ENCODE assay signal across 18 cellular contexts in the genomic region with DNA sequence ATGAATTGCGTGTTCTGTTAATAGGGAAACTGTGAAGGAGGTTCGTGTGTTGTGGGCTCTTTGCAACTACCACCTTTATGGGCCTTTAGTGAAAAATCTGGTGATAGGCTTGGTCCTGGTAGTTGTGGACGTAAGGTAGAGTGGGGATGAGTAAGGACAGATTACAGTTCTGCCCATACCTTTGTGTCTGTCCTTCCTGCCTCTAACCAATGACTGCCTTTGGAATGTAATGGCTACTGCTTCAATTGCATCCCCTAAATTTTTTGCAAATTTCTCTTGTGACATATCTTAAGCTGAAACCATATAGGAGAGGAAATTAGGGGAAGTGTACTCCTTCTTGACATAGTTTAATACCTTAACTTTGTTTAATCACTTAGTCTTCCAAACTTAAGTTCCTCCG.
DNase-seq lines count a peak whose midpoint lies in the region; ATAC-seq, FAIRE-seq and TF ChIP-seq lines count a peak whose summit lies in the region.
"Had no signal": no experiment of that assay in that cellular context is flagged by ENCODE, and none has a peak within 500 bp of the region (broad histone marks: within the 10 kb centered on the region; RNA-seq: fewer than 3 reads in every experiment).

No MANE protein-coding gene starts in this region.

- H3K4me1 ChIP-seq in GM23338 (ENCODE audit: insufficient read depth) (peaks cover 6% of the 10 kb centered on the region; the same call in 1 of the 2 replicates), PC-3 (ENCODE audit: insufficient read depth, low read length) (peaks cover 20% of the 10 kb centered on the region), keratinocyte (ENCODE audit: control insufficient read depth, extremely low read depth, insufficient read depth, low read length) (peaks cover 16% of the 10 kb centered on the region), testis (no peaks in the 10 kb centered on the region)
- H3K4me1 ChIP-seq: SJSA1 had no signal

- H3F3A ChIP-seq in GM23338 (replicated peaks; ENCODE audit: low read depth) (no peaks in the 10 kb centered on the region), PC-3 (ENCODE audit: low read length, unreplicated experiment) (peaks cover 4% of the 10 kb centered on the region)

- H3K36me3 ChIP-seq in GM23338 (ENCODE audit: insufficient read depth) (no peaks in the 10 kb centered on the region), PC-3 (ENCODE audit: low read depth, low read length) (peaks cover 9% of the 10 kb centered on the region; the same call in 1 of the 2 replicates), keratinocyte (ENCODE audit: control insufficient read depth in 2 of 2, extremely low read depth in 1 of 2, insufficient read depth in 2 of 2, low read length in 2 of 2) (no peaks in the 10 kb centered on the region), testis (ENCODE audit: low read depth, missing control alignments) (no peaks in the 10 kb centered on the region)
- H3K36me3 ChIP-seq: SJSA1 had no signal

- CTCF ChIA-PET in PC-3 (lab: Charles Lee), result interaction anchor here (0.6 to 2.0 kb wide), 5 partner anchors 43 to 465 kb away, joined by 3 to 6 read pairs (median 3); a partner anchor contains a TSS

- peak; percentile 63 for ATAC-seq in GM23338
- peak; percentile 13; the same call in 1 of the 2 replicates for ATAC-seq in PC-3
- ATAC-seq in stimulated activated memory B cell treated with anti-CD40 and anti-IgM and Interleukin-4, amounts not matched to agents 10 μg/mL and 1 μg/mL and 100 μg/mL, for 72 hours, result no peak
- ATAC-seq: K562 had no signal

- intact Hi-C loops in PC-3 (cut with micrococcal nuclease) (loop anchor here (5.0 kb wide), 3 partner anchors 211 to 386 kb away; no protein-coding TSS in a partner anchor), testis (cut with DNase I; ENCODE audit: low total_unique reads) (no loop called here)

- H3K9me2 ChIP-seq in GM23338 (ENCODE audit: insufficient read depth) (no peaks in the 10 kb centered on the region), PC-3 (replicated peaks; ENCODE audit: low read length) (no peaks in the 10 kb centered on the region)

- peak overlapping the region; percentile 24; the same call in 1 of the 2 replicates for H3K27ac ChIP-seq in GM23338 (ENCODE audit: low read depth)
- H3K27ac ChIP-seq in PC-3 (ENCODE audit: low read length), result no peak overlapping the region
- H3K27ac ChIP-seq in keratinocyte (ENCODE audit: control insufficient read depth, insufficient read depth, low read length), result no peak overlapping the region
- H3K27ac ChIP-seq in testis, result no peak overlapping the region
- H3K27ac ChIP-seq: GM23248, SJSA1 had no signal

- no peak overlapping the region for H3K9ac ChIP-seq in PC-3 (ENCODE audit: low read length)
- no peak overlapping the region for H3K9ac ChIP-seq in keratinocyte (ENCODE audit: control insufficient read depth, extremely low read depth, insufficient read depth, low read length)
- H3K9ac ChIP-seq: GM23248 had no signal

- H2AFZ ChIP-seq in GM23338 (no peak overlapping the region), PC-3 (ENCODE audit: low read length) (no peak overlapping the region), keratinocyte (ENCODE audit: control insufficient read depth, low read length) (no peak overlapping the region)
- H2AFZ ChIP-seq: GM23248 had no signal

- H3K79me2 ChIP-seq in GM23338 (replicated peaks; ENCODE audit: insufficient read depth) (no peaks in the 10 kb centered on the region), PC-3 (ENCODE audit: low read length) (peaks cover 88% of the 10 kb centered on the region), keratinocyte (ENCODE audit: control insufficient read depth, insufficient read depth, low read length) (peaks cover 70% of the 10 kb centered on the region)

- H3K9me1 ChIP-seq in keratinocyte (ENCODE audit: control insufficient read depth, extremely low read depth, insufficient read depth, low read length), result no peaks in the 10 kb centered on the region

- peaks cover 3% of the 10 kb centered on the region for H3K27me3 Mint-ChIP-seq in GM23338 (ENCODE audit: insufficient read depth, low read depth, poor library complexity)
- no peaks in the 10 kb centered on the region for H3K27me3 Mint-ChIP-seq in stimulated activated memory B cell treated with anti-CD40 and anti-IgM and Interleukin-4, amounts not matched to agents 10 μg/mL and 1 μg/mL and 100 μg/mL, for 72 hours
- H3K27me3 Mint-ChIP-seq: CD8-positive, alpha-beta memory T cell had no signal

- H3K4me2 ChIP-seq in GM23338 (no peak overlapping the region), PC-3 (ENCODE audit: low read length) (no peak overlapping the region), keratinocyte (ENCODE audit: control insufficient read depth, extremely low read depth, insufficient read depth, low read depth, low read length) (no peak overlapping the region)

- no peak for TF ChIP-seq CTCF in GM23338 (conservative IDR thresholded peaks at IDR 0.05; ENCODE audit: low read depth in 2 of 2)
- no peak for TF ChIP-seq CTCF in PC-3 (conservative IDR thresholded peaks at IDR 0.05; ENCODE audit: low read depth, low read length)
- TF ChIP-seq CTCF in keratinocyte (optimal IDR thresholded peaks at IDR 0.05 in 1 of 3, IDR thresholded peaks at IDR 0.05 in 1 of 3, conservative IDR thresholded peaks at IDR 0.05 in 1 of 3; ENCODE audit: extremely low read depth in 1 of 3, insufficient read depth in 2 of 3, low read length in 3 of 3), result no peak
- no peak for TF ChIP-seq CTCF in testis (IDR thresholded peaks at IDR 0.05)

- dilution Hi-C loops in keratinocyte (cut with MboI; ENCODE audit: extremely low pct_ligation_motif_present, low sequenced_read_pairs), result no loop called here

- no peaks in the 10 kb centered on the region for H3K9me3 Mint-ChIP-seq in GM23338
- no peaks in the 10 kb centered on the region for H3K9me3 Mint-ChIP-seq in stimulated activated memory B cell treated with anti-CD40 and anti-IgM and Interleukin-4, amounts not matched to agents 10 μg/mL and 1 μg/mL and 100 μg/mL, for 72 hours
- H3K9me3 Mint-ChIP-seq: CD8-positive, alpha-beta memory T cell had no signal

- peak overlapping the region; percentile 42; the same call in 1 of the 2 replicates for H3K27ac Mint-ChIP-seq in GM23338
- peak overlapping the region; percentile 38 for H3K27ac Mint-ChIP-seq in stimulated activated memory B cell treated with anti-CD40 and anti-IgM and Interleukin-4, amounts not matched to agents 10 μg/mL and 1 μg/mL and 100 μg/mL, for 72 hours

- no peak overlapping the region for H3K4me3 ChIP-seq in GM23338
- no peak overlapping the region for H3K4me3 ChIP-seq in PC-3 (ENCODE audit: low read length)
- no peak overlapping the region for H3K4me3 ChIP-seq in keratinocyte (ENCODE audit: control insufficient read depth in 2 of 3, extremely low read depth in 1 of 3, insufficient read depth in 2 of 3, low read depth in 1 of 3, low read length in 3 of 3)
- H3K4me3 ChIP-seq in testis, result no peak overlapping the region
- H3K4me3 ChIP-seq: GM23248, K562, SJSA1 had no signal

- TF ChIP-seq POLR2A in testis (IDR thresholded peaks at IDR 0.05), result no peak
- no peak for TF ChIP-seq POLR2A in erythroblast (IDR thresholded peaks at IDR 0.05; ENCODE audit: low read length)

- FAIRE-seq in keratinocyte (lab: Jason Lieb, UNC), result peak; percentile 13
- FAIRE-seq: GM12891, GM18507, K562 had no signal

- DNase-seq in GM23338 (ENCODE audit: low spot score) (peak; percentile 42), PC-3 (no peak), keratinocyte (ENCODE audit: low read depth, low spot score) (no peak), testis (no peak), erythroblast (lab: John Stamatoyannopoulos, UW) (no peak), DMS53 (lab: John Stamatoyannopoulos, UW) (no peak)
- DNase-seq: CD8-positive, alpha-beta memory T cell; GF-D8; GM23248; NCI-H1048; NCI-H1436 treated with DMSO at 0.1 percent for 48 hours; NCI-H2029 treated with DMSO at 0.1 percent for 48 hours; NCI-H748 treated with DMSO at 0.1 percent for 48 hours had no signal

- H3K4me3 Mint-ChIP-seq in GM23338, result no peak overlapping the region; the same call in 2 of the 3 replicates
- H3K4me3 Mint-ChIP-seq in stimulated activated memory B cell treated with anti-CD40 and anti-IgM and Interleukin-4, amounts not matched to agents 10 μg/mL and 1 μg/mL and 100 μg/mL, for 72 hours, result no peak overlapping the region
- H3K4me3 Mint-ChIP-seq: CD8-positive, alpha-beta memory T cell had no signal

- no peaks in the 10 kb centered on the region for H3K36me3 Mint-ChIP-seq in GM23338 (ENCODE audit: low read depth)
- peaks cover 9% of the 10 kb centered on the region for H3K36me3 Mint-ChIP-seq in stimulated activated memory B cell treated with anti-CD40 and anti-IgM and Interleukin-4, amounts not matched to agents 10 μg/mL and 1 μg/mL and 100 μg/mL, for 72 hours

- 90 to 92% methylated on average over 4 of the region's 4 CpGs for WGBS in testis, 2 donors

- no peaks in the 10 kb centered on the region for H3K27me3 ChIP-seq in GM23338 (ENCODE audit: insufficient read depth)
- H3K27me3 ChIP-seq in PC-3 (ENCODE audit: low read length), result no peaks in the 10 kb centered on the region
- no peaks in the 10 kb centered on the region for H3K27me3 ChIP-seq in keratinocyte (ENCODE audit: control insufficient read depth, extremely low read depth, insufficient read depth, low read length)
- no peaks in the 10 kb centered on the region for H3K27me3 ChIP-seq in testis
- H3K27me3 ChIP-seq: SJSA1 had no signal

- POLR2A ChIA-PET in PC-3 (lab: Charles Lee; ENCODE audit: unreplicated experiment), result interaction anchor here (0.6 kb wide), 1 partner anchor 160 kb away, joined by 3 read pairs; no protein-coding TSS in a partner anchor

- peaks cover 11% of the 10 kb centered on the region for H3K4me1 Mint-ChIP-seq in GM23338
- H3K4me1 Mint-ChIP-seq in stimulated activated memory B cell treated with anti-CD40 and anti-IgM and Interleukin-4, amounts not matched to agents 10 μg/mL and 1 μg/mL and 100 μg/mL, for 72 hours, result no peaks in the 10 kb centered on the region

- BruUV-seq in PC-3 (replicated peaks; lab: Mats Ljungman, UMichigan), result no TSS peak

- H4K20me1 ChIP-seq in GM23338 (replicated peaks; ENCODE audit: insufficient read depth) (no peaks in the 10 kb centered on the region), PC-3 (ENCODE audit: low read length) (peaks cover 33% of the 10 kb centered on the region), keratinocyte (ENCODE audit: control insufficient read depth, extremely low read depth, insufficient read depth, low read length) (no peaks in the 10 kb centered on the region)

- H3K9me3 ChIP-seq in PC-3 (ENCODE audit: low read length) (no peaks in the 10 kb centered on the region), keratinocyte (ENCODE audit: control insufficient read depth, low read depth, low read length) (no peaks in the 10 kb centered on the region), testis (no peaks in the 10 kb centered on the region)
- H3K9me3 ChIP-seq: SJSA1 had no signal

TF ChIP-seq in GM23338, 12 proteins besides CTCF, POLR2A, EP300 and RAD21 (continues in another document):
- TF ChIP-seq JUNB (IDR thresholded peaks at IDR 0.05; ENCODE audit: unreplicated experiment), result no peak
- no peak for TF ChIP-seq EZH2phosphoT487 (IDR thresholded peaks at IDR 0.05; ENCODE audit: unreplicated experiment)
- TF ChIP-seq ZNF331 (CRISPR knock-in tag; IDR thresholded peaks at IDR 0.05; ENCODE audit: low read depth), result no peak
